In genomic region chr4:22500128-22500611, GRCh38 we compare ENCODE assay signal across 13 cellular contexts. TPM values are rescaled to one million over a fixed set of nuclear protein-coding genes. Genes with fewer than 3 reads are reported as not detected.
DNase-seq lines count a peak whose midpoint lies in the region; ATAC-seq, FAIRE-seq and TF ChIP-seq lines count a peak whose summit lies in the region.
"Had no signal": no experiment of that assay in that cellular context is flagged by ENCODE, and none has a peak within 500 bp of the region (broad histone marks: within the 10 kb centered on the region; RNA-seq: fewer than 3 reads in every experiment).

No MANE protein-coding gene starts in this region.

- no peak overlapping the region for H3K4me3 ChIP-seq in smooth muscle cell
- H3K4me3 ChIP-seq: testis had no signal

- H3K4me1 ChIP-seq in smooth muscle cell (ENCODE audit: low read depth), result peaks cover 8% of the 10 kb centered on the region

- intact Hi-C loops in left cardiac atrium (cut with DNase I), result no loop called here

- DNase-seq in NCI-H2171 treated with DMSO at 0.1 percent for 48 hours (lab: John Stamatoyannopoulos, UW), result peak; percentile 75
- no peak for DNase-seq in NCI-H2171 (lab: John Stamatoyannopoulos, UW)
- DNase-seq in NCI-H526 treated with DMSO at 0.1 percent for 48 hours (lab: John Stamatoyannopoulos, UW), result peak; percentile 12
- DNase-seq in left cardiac atrium, result no peak
- no peak for DNase-seq in smooth muscle cell (lab: John Stamatoyannopoulos, UW; ENCODE audit: unreplicated experiment)
- DNase-seq in H54 (ENCODE audit: insufficient read length, low spot score), result no peak
- DNase-seq: stimulated activated CD4-positive, alpha-beta T cell treated with anti-CD3 and anti-CD28 coated beads, Interleukin-4, amount 100 ng/mL, for 4 hours; testis had no signal

- H3K27me3 ChIP-seq in smooth muscle cell (ENCODE audit: low read depth), result no peaks in the 10 kb centered on the region
- H3K27me3 ChIP-seq: testis had no signal

- ATAC-seq in left cardiac atrium, result peak; percentile 16 to 25
- no peak for ATAC-seq in HG03432 (IDR thresholded peaks at IDR 0.05; ENCODE audit: unreplicated experiment)
- ATAC-seq in GM18505 (IDR thresholded peaks at IDR 0.05; ENCODE audit: unreplicated experiment), result no peak
- ATAC-seq: natural killer cell treated with Interleukin-12 subunit alpha and Interleukin-12 subunit beta and Interleukin-15 and Interleukin-18, amount 100 ng/mL, for 72 hours had no signal

- no peak for TF ChIP-seq CTCF in smooth muscle cell (IDR thresholded peaks at IDR 0.05; ENCODE audit: borderline replicate concordance, insufficient read depth, poor library complexity, severe bottlenecking)

- no peak overlapping the region for H2AFZ ChIP-seq in smooth muscle cell (ENCODE audit: low read depth)

- peaks cover 56% of the 10 kb centered on the region for H4K20me1 ChIP-seq in smooth muscle cell (ENCODE audit: low read depth)

- no peaks in the 10 kb centered on the region for H3F3A ChIP-seq in smooth muscle cell (ENCODE audit: low read depth)

- peaks cover 34% of the 10 kb centered on the region for H3K79me2 ChIP-seq in smooth muscle cell (ENCODE audit: low read depth)

- TF ChIP-seq POLR2A in H54 (IDR thresholded peaks at IDR 0.05; ENCODE audit: low read depth, low read length) (no peak), GM18505 (IDR thresholded peaks at IDR 0.05; ENCODE audit: borderline replicate concordance, extremely low read depth, insufficient read depth, insufficient read length) (no peak)

- H3K36me3 ChIP-seq in smooth muscle cell (ENCODE audit: low read depth), result no peaks in the 10 kb centered on the region

- FAIRE-seq in H54 (lab: Jason Lieb, UNC), result no peak
- FAIRE-seq: A204.1 had no signal

- 63% methylated on average over 8 of the region's 8 CpGs for WGBS in smooth muscle cell (ENCODE audit: low lambda C conversion rate)

- no peak overlapping the region for H3K27ac ChIP-seq in smooth muscle cell (ENCODE audit: low read depth)
- H3K27ac ChIP-seq: testis had no signal

- H3K9me3 ChIP-seq in smooth muscle cell (replicated peaks; ENCODE audit: low read depth), result no peaks in the 10 kb centered on the region
- H3K9me3 ChIP-seq: testis had no signal

- peak overlapping the region; percentile 60 for H3K4me2 ChIP-seq in smooth muscle cell

- H3K9ac ChIP-seq in smooth muscle cell (ENCODE audit: low read depth), result no peak overlapping the region

RNA-seq across cellular contexts. Expression of gene ADGRA3, which starts 15.7 kb away (rescaled TPM):
- total RNA-seq in left cardiac atrium, result 10 to 100 TPM; 19.3 to 28.0 TPM
- total RNA-seq in smooth muscle cell, result 47.0 and 54.8 TPM in 2 replicates
- polyA plus RNA-seq in smooth muscle cell, result 20.9 and 24.4 TPM in 2 replicates
- total RNA-seq: OCI-LY7 had no signal

Comparison
In these comparisons a context has a peak if more than half of its experiments do, and no peak if none do; other contexts are left out.
1. DNase-seq: peak in NCI-H2171 treated with DMSO at 0.1 percent for 48 hours (single experiment) and NCI-H526 treated with DMSO at 0.1 percent for 48 hours (single experiment); none in NCI-H2171 (single experiment), left cardiac atrium (single experiment), smooth muscle cell (single experiment) and H54 (single experiment).
2. ATAC-seq: peak in left cardiac atrium (2 of 2); none in HG03432 (single experiment) and GM18505 (single experiment).